Comparison of ENCODE assay signal across 26 cellular contexts in the genomic region with DNA sequence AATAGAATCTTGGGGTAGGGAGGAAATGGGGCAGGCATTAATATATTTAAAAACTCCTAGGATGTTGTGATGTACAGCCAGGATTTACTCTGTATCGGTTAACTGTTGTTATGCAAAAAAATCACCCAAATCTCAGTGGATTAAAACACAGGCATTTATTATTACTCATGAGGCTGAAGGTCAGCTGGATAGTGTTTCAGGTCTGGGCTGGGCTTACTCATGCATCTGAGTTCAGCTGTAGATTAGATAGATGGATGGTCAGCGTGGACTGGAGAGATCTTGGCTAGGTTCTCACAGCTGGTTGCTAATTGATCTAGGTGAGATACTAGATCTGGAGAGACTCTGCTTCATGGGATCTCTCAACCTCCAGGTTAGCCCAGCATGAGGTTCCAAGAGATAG.
DNase-seq lines count a peak whose midpoint lies in the region; ATAC-seq and TF ChIP-seq lines count a peak whose summit lies in the region.
"Had no signal": no experiment of that assay in that cellular context is flagged by ENCODE, and none has a peak within 500 bp of the region (broad histone marks: within the 10 kb centered on the region; RNA-seq: fewer than 3 reads in every experiment).

No MANE protein-coding gene starts in this region.

- DNase-seq in EL: peak; percentile 18
- DNase-seq in NCI-H226: peak; percentile 5
- DNase-seq in choroid plexus epithelial cell (ENCODE audit: low read depth): peak; percentile 80
- DNase-seq in kidney tubule cell (ENCODE audit: low spot score): peak; percentile 18
- DNase-seq in H4 (ENCODE audit: low spot score): no peak
- DNase-seq in MM.1S: no peak
- DNase-seq in sciatic nerve (ENCODE audit: low spot score): no peak
- DNase-seq: activated CD4-positive, alpha-beta T cell treated with anti-CD3 and anti-CD28 coated beads for 4 hours; activated gamma-delta T cell treated with Interleukin-2 at 50 U/mL for 16 hours; activated T-cell treated with anti-CD3 and anti-CD28 coated beads, Interleukin-2, amount 50 U/mL, for 1 hour; AML-193; CD8-positive, alpha-beta memory T cell; cortex of kidney; glutamatergic neuron; islet precursor cell; Karpas-422; left ventricle myocardium superior; NCI-H1694 treated with DMSO at 0.1 percent for 48 hours; NCI-H510A; PC-9; Right ventricle myocardium superior; stimulated activated CD4-positive, alpha-beta T cell treated with anti-CD3 and anti-CD28 coated beads, Interleukin-2, amount 100 ng/mL, for 24 hours had no signal

- no peaks in the 10 kb centered on the region for H3K27me3 ChIP-seq in MM.1S (replicated peaks; ENCODE audit: insufficient read depth, low read length)
- H3K27me3 ChIP-seq: tibial nerve had no signal

- H3K9me3 ChIP-seq in MM.1S (replicated peaks; ENCODE audit: insufficient read depth, low read length): no peaks in the 10 kb centered on the region
- H3K9me3 ChIP-seq: prostate gland, tibial nerve had no signal

- no peaks in the 10 kb centered on the region for H3K79me2 ChIP-seq in MM.1S (ENCODE audit: low read length)

- intact Hi-C loops in sciatic nerve (cut with DNase I): no loop called here

- H3K9me2 ChIP-seq in MM.1S (replicated peaks; ENCODE audit: insufficient read depth, low read length): no peaks in the 10 kb centered on the region

- no peak overlapping the region for H3K9ac ChIP-seq in MM.1S (ENCODE audit: low read length)

- H4K20me1 ChIP-seq in MM.1S (ENCODE audit: insufficient read depth, low read length): no peaks in the 10 kb centered on the region

- ATAC-seq in HG02623 (IDR thresholded peaks at IDR 0.05; ENCODE audit: unreplicated experiment) (no peak), sciatic nerve (no peak)
- ATAC-seq: esophagus mucosa, left ventricle myocardium superior had no signal

- H3K27ac ChIP-seq in MM.1S (ENCODE audit: low read length): no peak overlapping the region
- H3K27ac ChIP-seq: PC-9, prostate gland, tibial nerve had no signal

- H3K4me3 ChIP-seq in choroid plexus epithelial cell (ENCODE audit: low read depth, low read length) (no peak overlapping the region), MM.1S (ENCODE audit: low read length) (no peak overlapping the region)
- H3K4me3 ChIP-seq: PC-9, prostate gland, tibial nerve had no signal

- H2AFZ ChIP-seq in MM.1S (ENCODE audit: low read length): no peak overlapping the region
- H2AFZ ChIP-seq: PC-9 had no signal

- H3F3A ChIP-seq in MM.1S (ENCODE audit: insufficient read depth, low read length): peaks cover 10% of the 10 kb centered on the region; the same call in 1 of the 2 replicates

- no peak overlapping the region for H3K4me2 ChIP-seq in MM.1S (ENCODE audit: low read depth, low read length)
- H3K4me2 ChIP-seq: PC-9 had no signal

- peaks cover 32% of the 10 kb centered on the region for H3K4me1 ChIP-seq in MM.1S (ENCODE audit: low read length)
- H3K4me1 ChIP-seq: prostate gland had no signal

- H3K36me3 ChIP-seq in MM.1S (replicated peaks; ENCODE audit: insufficient read depth, low read length): no peaks in the 10 kb centered on the region
- H3K36me3 ChIP-seq: prostate gland, tibial nerve had no signal

- TF ChIP-seq CTCF in choroid plexus epithelial cell (conservative IDR thresholded peaks at IDR 0.05; ENCODE audit: low read depth, low read length) (no peak), MM.1S (IDR thresholded peaks at IDR 0.05; ENCODE audit: low read length) (no peak)

Comparison
In these comparisons a context has a peak if more than half of its experiments do, and no peak if none do; other contexts are left out.
1. DNase-seq: peak in EL (single experiment), NCI-H226 (single experiment), choroid plexus epithelial cell (single experiment) and kidney tubule cell (single experiment); none in H4 (single experiment), MM.1S (single experiment) and sciatic nerve (single experiment).